In the genomic region with DNA sequence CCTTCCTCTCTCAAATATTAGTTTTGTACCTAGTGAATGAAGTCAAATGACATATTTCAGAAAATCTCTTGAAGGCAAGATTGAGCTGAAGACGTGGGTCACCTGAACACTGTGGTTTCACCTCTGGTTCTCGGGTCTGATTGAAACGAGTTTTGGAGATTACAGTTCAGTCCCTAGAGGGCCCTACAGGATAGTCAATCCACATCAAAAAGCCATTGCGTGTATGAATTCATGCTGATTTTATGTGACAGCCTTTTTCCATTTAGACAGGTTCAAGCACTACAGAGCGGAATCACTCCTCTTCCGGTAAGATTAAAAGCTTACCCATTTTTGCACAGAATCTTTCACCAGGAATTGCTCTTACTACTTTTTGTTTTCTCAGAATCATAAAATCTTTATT, we compare ENCODE assay signal across 9 cellular contexts.
DNase-seq lines count a peak whose midpoint lies in the region; ATAC-seq and TF ChIP-seq lines count a peak whose summit lies in the region.
"Had no signal": no experiment of that assay in that cellular context is flagged by ENCODE, and none has a peak within 500 bp of the region (broad histone marks: within the 10 kb centered on the region; RNA-seq: fewer than 3 reads in every experiment).

No MANE protein-coding gene starts in this region.

- H3K9me3 ChIP-seq in liver (ENCODE audit: control insufficient read depth in 4 of 4, low read length in 3 of 4) (no peaks in the 10 kb centered on the region), heart right ventricle (no peaks in the 10 kb centered on the region), Peyer's patch (no peaks in the 10 kb centered on the region)

- H3K27me3 ChIP-seq in liver (ENCODE audit: control insufficient read depth in 4 of 4, insufficient read depth in 4 of 4, low read length in 3 of 4) (peaks cover 0 to 7% (median 2%) of the 10 kb centered on the region in 4 donors), heart right ventricle (peaks cover 0 to 30% (median 5%) of the 10 kb centered on the region in 7 donors), Peyer's patch (no peaks in the 10 kb centered on the region)

- H3K4me1 Mint-ChIP-seq in activated T-helper 17 cell treated with anti-CD3 and anti-CD28 coated beads, Interleukin-2, amount 50 U/mL, for 72 hours: no peaks in the 10 kb centered on the region
- H3K4me1 Mint-ChIP-seq: activated B cell treated with CpG ODN at 0.5 μM for 24 hours had no signal

- TF ChIP-seq CTCF in liver (IDR thresholded peaks at IDR 0.05; ENCODE audit: low read depth, low read length, missing input control): peak; percentile 17
- TF ChIP-seq CTCF in heart right ventricle (IDR thresholded peaks at IDR 0.05): peak in 4 of 9 donors; percentile 22 to 44 (median 30)
- peak in 3 of 6 experiments; percentile 44 to 53 (median 46) for TF ChIP-seq CTCF in Peyer's patch (IDR thresholded peaks at IDR 0.05)

- H3K36me3 Mint-ChIP-seq in activated T-helper 17 cell treated with anti-CD3 and anti-CD28 coated beads, Interleukin-2, amount 50 U/mL, for 72 hours (ENCODE audit: low read depth): no peaks in the 10 kb centered on the region

- peak; percentile 50 to 53 for TF ChIP-seq RAD21 in liver (IDR thresholded peaks at IDR 0.05)

- no peak overlapping the region for H3K27ac ChIP-seq in liver (ENCODE audit: low read depth in 1 of 2, low read length in 2 of 2)
- H3K27ac ChIP-seq in heart right ventricle: no peak overlapping the region
- no peak overlapping the region for H3K27ac ChIP-seq in Peyer's patch

- 35% methylated on average over 6 of the region's 6 CpGs for WGBS in liver
- WGBS in heart right ventricle, 2 donors: 46 to 54% methylated on average over 6 of the region's 6 CpGs

- peaks cover 21% of the 10 kb centered on the region for H3K27me3 Mint-ChIP-seq in activated T-helper 17 cell treated with anti-CD3 and anti-CD28 coated beads, Interleukin-2, amount 50 U/mL, for 72 hours

- no peak overlapping the region for H3K9ac ChIP-seq in liver (ENCODE audit: low read depth in 1 of 2, low read length in 2 of 2)

- no peaks in the 10 kb centered on the region for H3K4me1 ChIP-seq in liver (ENCODE audit: control insufficient read depth in 4 of 4, insufficient read depth in 4 of 4, low read length in 3 of 4)
- no peaks in the 10 kb centered on the region for H3K4me1 ChIP-seq in heart right ventricle
- no peaks in the 10 kb centered on the region for H3K4me1 ChIP-seq in Peyer's patch

- intact Hi-C loops in heart right ventricle (cut with DNase I): loop anchor here in 4 of 10 donors (2.0 to 10.0 kb wide), 3 partner anchors 135 to 145 kb away; no protein-coding TSS in a partner anchor

- DNase-seq in DMS53 (lab: John Stamatoyannopoulos, UW): peak; percentile 83
- DNase-seq in HT-29 (ENCODE audit: low spot score): peak; percentile 75
- DNase-seq in heart right ventricle: no peak
- no peak for DNase-seq in Peyer's patch
- DNase-seq in NCI-H187 (lab: John Stamatoyannopoulos, UW): no peak
- DNase-seq: activated B cell treated with CpG ODN at 0.5 μM for 24 hours had no signal

- ATAC-seq in activated T-helper 17 cell treated with anti-CD3 and anti-CD28 coated beads, Interleukin-2, amount 50 U/mL, for 72 hours (replicated peaks): peak; percentile 56
- ATAC-seq in HG03045 (IDR thresholded peaks at IDR 0.05; ENCODE audit: unreplicated experiment) (no peak), heart right ventricle (no peak)

- H3K27ac Mint-ChIP-seq in activated T-helper 17 cell treated with anti-CD3 and anti-CD28 coated beads, Interleukin-2, amount 50 U/mL, for 72 hours: no peak overlapping the region
- H3K27ac Mint-ChIP-seq: activated B cell treated with CpG ODN at 0.5 μM for 24 hours had no signal

- H3K4me3 Mint-ChIP-seq in activated T-helper 17 cell treated with anti-CD3 and anti-CD28 coated beads, Interleukin-2, amount 50 U/mL, for 72 hours: no peak overlapping the region
- H3K4me3 Mint-ChIP-seq: activated B cell treated with CpG ODN at 0.5 μM for 24 hours had no signal

- no peak for TF ChIP-seq POLR2A in Peyer's patch (IDR thresholded peaks at IDR 0.05)

- no peaks in the 10 kb centered on the region for H3K9me3 Mint-ChIP-seq in activated T-helper 17 cell treated with anti-CD3 and anti-CD28 coated beads, Interleukin-2, amount 50 U/mL, for 72 hours
- H3K9me3 Mint-ChIP-seq: activated B cell treated with CpG ODN at 0.5 μM for 24 hours had no signal

- H3K4me3 ChIP-seq in liver (ENCODE audit: low read depth in 1 of 3, low read length in 3 of 3) (no peak overlapping the region), heart right ventricle (no peak overlapping the region), Peyer's patch (no peak overlapping the region)

- H3K36me3 ChIP-seq in liver (ENCODE audit: control insufficient read depth in 4 of 4, insufficient read depth in 3 of 4, low read depth in 1 of 4, low read length in 3 of 4): no peaks in the 10 kb centered on the region
- no peaks in the 10 kb centered on the region for H3K36me3 ChIP-seq in heart right ventricle
- no peaks in the 10 kb centered on the region for H3K36me3 ChIP-seq in Peyer's patch

TF ChIP-seq in liver, 16 proteins besides CTCF, POLR2A, EP300 and RAD21:
- no peak for TF ChIP-seq HNF4A (conservative IDR thresholded peaks at IDR 0.05)
- TF ChIP-seq, protein P1, sequence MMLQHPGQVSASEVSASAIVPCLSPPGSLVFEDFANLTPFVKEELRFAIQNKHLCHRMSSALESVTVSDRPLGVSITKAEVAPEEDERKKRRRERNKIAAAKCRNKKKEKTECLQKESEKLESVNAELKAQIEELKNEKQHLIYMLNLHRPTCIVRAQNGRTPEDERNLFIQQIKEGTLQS (IDR thresholded peaks at IDR 0.05): no peak
- TF ChIP-seq GABPA (IDR thresholded peaks at IDR 0.05 in 1 of 2, conservative IDR thresholded peaks at IDR 0.05 in 1 of 2): no peak
- no peak for TF ChIP-seq YY1 (IDR thresholded peaks at IDR 0.05)
- TF ChIP-seq FOXA1 (IDR thresholded peaks at IDR 0.05): no peak
- no peak for TF ChIP-seq MAX (IDR thresholded peaks at IDR 0.05)
- TF ChIP-seq JUND (IDR thresholded peaks at IDR 0.05): no peak
- TF ChIP-seq RXRA (IDR thresholded peaks at IDR 0.05): no peak
- TF ChIP-seq, protein P2, sequence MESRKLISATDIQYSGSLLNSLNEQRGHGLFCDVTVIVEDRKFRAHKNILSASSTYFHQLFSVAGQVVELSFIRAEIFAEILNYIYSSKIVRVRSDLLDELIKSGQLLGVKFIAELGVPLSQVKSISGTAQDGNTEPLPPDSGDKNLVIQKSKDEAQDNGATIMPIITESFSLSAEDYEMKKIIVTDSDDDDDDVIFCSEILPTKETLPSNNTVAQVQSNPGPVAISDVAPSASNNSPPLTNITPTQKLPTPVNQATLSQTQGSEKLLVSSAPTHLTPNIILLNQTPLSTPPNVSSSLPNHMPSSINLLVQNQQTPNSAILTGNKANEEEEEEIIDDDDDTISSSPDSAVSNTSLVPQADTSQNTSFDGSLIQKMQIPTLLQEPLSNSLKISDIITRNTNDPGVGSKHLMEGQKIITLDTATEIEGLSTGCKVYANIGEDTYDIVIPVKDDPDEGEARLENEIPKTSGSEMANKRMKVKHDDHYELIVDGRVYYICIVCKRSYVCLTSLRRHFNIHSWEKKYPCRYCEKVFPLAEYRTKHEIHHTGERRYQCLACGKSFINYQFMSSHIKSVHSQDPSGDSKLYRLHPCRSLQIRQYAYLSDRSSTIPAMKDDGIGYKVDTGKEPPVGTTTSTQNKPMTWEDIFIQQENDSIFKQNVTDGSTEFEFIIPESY (IDR thresholded peaks at IDR 0.05): no peak
- TF ChIP-seq FOXA2 (IDR thresholded peaks at IDR 0.05): no peak
- TF ChIP-seq TAF1 (conservative IDR thresholded peaks at IDR 0.05): no peak
- TF ChIP-seq SP1 (IDR thresholded peaks at IDR 0.05): no peak

Comparison
In these comparisons a context has a peak if more than half of its experiments do, and no peak if none do; other contexts are left out.
1. DNase-seq: peak in DMS53 (single experiment) and HT-29 (single experiment); none in heart right ventricle (0 of 2), Peyer's patch (0 of 3) and NCI-H187 (0 of 2).